1 cellular context compared by ENCODE assay signal in the genomic region with DNA sequence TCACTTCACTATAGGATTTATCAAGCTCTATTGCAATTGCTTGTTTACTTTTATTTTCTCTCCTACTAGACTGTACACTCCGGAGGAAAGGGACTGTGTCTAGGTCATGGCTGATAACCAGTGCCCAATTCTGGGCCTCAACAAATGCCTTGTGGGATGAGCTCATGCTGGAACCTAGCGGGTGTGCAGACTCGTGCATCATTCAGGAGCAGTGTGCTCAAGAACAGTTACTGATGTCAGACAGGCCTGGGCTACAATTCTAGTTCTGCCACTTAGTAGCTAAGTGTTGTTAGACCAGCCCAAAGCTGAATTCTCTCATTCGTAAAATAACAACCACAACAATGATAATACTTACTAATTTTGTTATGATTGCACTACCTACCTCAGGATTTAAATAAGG.
TF ChIP-seq lines count a peak whose summit lies in the region.

No MANE protein-coding gene starts in this region.

TF ChIP-seq in WTC11, 78 proteins besides CTCF, POLR2A, EP300 and RAD21 (continued from another document):
- TF ChIP-seq ATF2 (CRISPR knock-in tag; IDR thresholded peaks at IDR 0.05; ENCODE audit: borderline replicate concordance, low read depth): no peak
- no peak for TF ChIP-seq ZNF121 (CRISPR knock-in tag; IDR thresholded peaks at IDR 0.05)
- no peak for TF ChIP-seq SMAD3 (CRISPR knock-in tag; IDR thresholded peaks at IDR 0.05; ENCODE audit: borderline replicate concordance)
